In genomic region chr14:34568803-34569202, GRCh38 we compare ENCODE assay signal across 16 cellular contexts.
"Had no signal": no experiment of that assay in that cellular context is flagged by ENCODE, and none has a peak within 500 bp of the region (broad histone marks: within the 10 kb centered on the region; RNA-seq: fewer than 3 reads in every experiment).

No MANE protein-coding gene starts in this region.

- H3K4me3 Mint-ChIP-seq: activated naive CD4-positive, alpha-beta T cell treated with anti-CD3 and anti-CD28 coated beads, Interleukin-2, amount 50 U/mL, for 24 hours; brain; naive thymus-derived CD8-positive, alpha-beta T cell; neural progenitor cell; T-cell; WTC11 had no signal

- H2AFZ ChIP-seq: neural progenitor cell had no signal

- H3K9me3 Mint-ChIP-seq: activated naive CD4-positive, alpha-beta T cell treated with anti-CD3 and anti-CD28 coated beads, Interleukin-2, amount 50 U/mL, for 24 hours; brain; naive thymus-derived CD8-positive, alpha-beta T cell; neural progenitor cell; T-cell; WTC11 had no signal

- DNase-seq: activated CD8-positive, alpha-beta memory T cell treated with anti-CD3 and anti-CD28 coated beads, Interleukin-2, amount 50 U/mL, for 4 hours; activated gamma-delta T cell treated with Interleukin-2 at 50 U/mL for 16 hours; effector memory CD4-positive, alpha-beta T cell; heart left ventricle; islet precursor cell; left cardiac atrium; naive thymus-derived CD8-positive, alpha-beta T cell; stimulated activated CD4-positive, alpha-beta T cell treated with anti-CD3 and anti-CD28 coated beads, Interleukin-4, amount 100 ng/mL, for 24 hours; stimulated activated naive CD4-positive, alpha-beta T cell treated with Interleukin-2 at 50 U/mL for 16 hours; T-cell had no signal

- H3K4me1 Mint-ChIP-seq: activated naive CD4-positive, alpha-beta T cell treated with anti-CD3 and anti-CD28 coated beads, Interleukin-2, amount 50 U/mL, for 24 hours; brain; naive thymus-derived CD8-positive, alpha-beta T cell; neural progenitor cell; T-cell; WTC11 had no signal

- H3K27ac ChIP-seq: heart left ventricle, neural progenitor cell, prostate gland had no signal

- H3K4me2 ChIP-seq: neural progenitor cell had no signal

- H3K9me3 ChIP-seq: heart left ventricle, prostate gland had no signal

- H3K4me1 ChIP-seq: heart left ventricle, neural progenitor cell, prostate gland had no signal

- H3K27me3 ChIP-seq: heart left ventricle, neural progenitor cell had no signal

- H3K27me3 Mint-ChIP-seq: activated naive CD4-positive, alpha-beta T cell treated with anti-CD3 and anti-CD28 coated beads, Interleukin-2, amount 50 U/mL, for 24 hours; naive thymus-derived CD8-positive, alpha-beta T cell; T-cell had no signal

- H3K27ac Mint-ChIP-seq: activated naive CD4-positive, alpha-beta T cell treated with anti-CD3 and anti-CD28 coated beads, Interleukin-2, amount 50 U/mL, for 24 hours; neural progenitor cell; WTC11 had no signal

- H3K9ac ChIP-seq: neural progenitor cell had no signal

- ATAC-seq: esophagus mucosa; heart left ventricle; naive thymus-derived CD8-positive, alpha-beta T cell; T-cell; WTC11 had no signal

- H3K4me3 ChIP-seq: heart left ventricle, neural progenitor cell, prostate gland had no signal
